ENCODE assay signal across 7 cellular contexts in the genomic region with DNA sequence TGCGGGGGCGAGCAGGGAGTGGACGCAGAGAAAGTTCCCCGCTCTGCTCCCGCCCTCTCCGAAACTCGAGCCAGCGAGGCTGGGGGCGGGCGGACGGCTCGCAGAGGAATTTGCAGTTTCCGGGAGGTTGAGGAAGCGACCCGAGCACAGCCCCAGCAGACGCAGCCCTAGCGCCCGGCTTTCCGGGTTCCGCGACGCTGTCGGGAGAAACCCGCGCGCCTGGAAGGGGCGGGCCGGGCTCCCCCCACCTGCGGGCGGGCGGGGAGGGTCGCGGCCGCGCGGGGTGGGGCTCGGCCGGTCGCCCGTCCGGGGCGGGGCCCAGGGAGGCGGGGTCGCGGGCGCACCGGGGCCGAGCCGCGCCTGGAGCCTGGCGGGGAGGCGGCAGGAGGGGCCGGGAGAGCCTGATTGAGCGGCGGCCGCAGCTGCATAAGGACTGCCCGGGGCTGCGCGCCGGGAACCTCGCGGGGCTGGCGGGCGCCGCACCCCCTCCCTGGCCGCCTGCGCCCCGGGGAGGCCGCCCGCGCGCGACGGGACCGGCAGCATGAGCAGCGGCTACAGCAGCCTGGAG.
A peak's percentile ranks its signal among the peaks of the same experiment; 100 is the strongest.
DNase-seq lines count a peak whose midpoint lies in the region; ATAC-seq and TF ChIP-seq lines count a peak whose summit lies in the region.

Gene RASSF3 (plus strand): TSS at position 404 of the 568 bp plus-strand sequence. CDS start 138 bp downstream, at position 542.

- TF ChIP-seq POLR2A in GM18505 (IDR thresholded peaks at IDR 0.05; ENCODE audit: borderline replicate concordance, extremely low read depth, insufficient read depth, insufficient read length): peak; percentile 59

- DNase-seq in NCI-H2107 treated with DMSO at 0.1 percent for 48 hours (lab: John Stamatoyannopoulos, UW; ENCODE audit: unreplicated experiment) (peak; percentile 36), cerebellar cortex (ENCODE audit: low spot score) (peak; percentile 54)
- DNase-seq in activated CD4-positive, CD25-positive, alpha-beta regulatory T cell treated with anti-CD3 and anti-CD28 coated beads, Interleukin-2, amount 50 U/mL, for 72 hours: peak; percentile 65
- DNase-seq in stimulated activated CD4-positive, alpha-beta T cell treated with anti-CD3 and anti-CD28 coated beads, Interleukin-2, amount 100 ng/mL, for 48 hours: peak; percentile 58 to 68

- H3K27ac ChIP-seq in layer of hippocampus (ENCODE audit: low read depth, low read length): peak within 1 kb of the TSS; percentile 75

- no peaks in the 10 kb centered on the region for H3K27me3 ChIP-seq in layer of hippocampus (ENCODE audit: control insufficient read depth, insufficient read depth, low read length)

- ATAC-seq in GM18505 (IDR thresholded peaks at IDR 0.05; ENCODE audit: unreplicated experiment) (peak; percentile 60), HG02642 (IDR thresholded peaks at IDR 0.05; ENCODE audit: poor library complexity, unreplicated experiment) (peak; percentile 72)

Comparison
In these comparisons a context has a peak if more than half of its experiments do, and no peak if none do; other contexts are left out.
1. Peak in every context shown above with its lines: DNase-seq, ATAC-seq and H3K27ac ChIP-seq.